ENCODE assay signal across 20 cellular contexts in genomic region chr20:63444548-63444947, GRCh38. TPM values are rescaled to one million over a fixed set of nuclear protein-coding genes. Genes with fewer than 3 reads are reported as not detected.
DNase-seq lines count a peak whose midpoint lies in the region; ATAC-seq and TF ChIP-seq lines count a peak whose summit lies in the region.
"Had no signal": no experiment of that assay in that cellular context is flagged by ENCODE, and none has a peak within 500 bp of the region (broad histone marks: within the 10 kb centered on the region; RNA-seq: fewer than 3 reads in every experiment).

No MANE protein-coding gene starts in this region.

- no peak overlapping the region for H2BK120ac ChIP-seq in neuronal stem cell (ENCODE audit: low read depth, low read length)

- no CpG with 5 or more reads among the region's 24 CpGs for WGBS in neuronal stem cell (ENCODE audit: extremely low coverage in 2 of 2, insufficient read length in 2 of 2, insufficient replicate concordance in 1 of 2), 2 donors
- 86 to 90% methylated on average over 20 to 24 of the region's 24 CpGs for WGBS in GM23248 (ENCODE audit: low coverage in 1 of 2, low lambda C conversion rate in 2 of 2, missing lambda C conversion rate in 2 of 2), 2 experiments

- no peak overlapping the region for H4K91ac ChIP-seq in neuronal stem cell (ENCODE audit: low read depth, low read length, poor library complexity)

- no peak overlapping the region for H3K4ac ChIP-seq in neuronal stem cell (ENCODE audit: low read length)

- no peaks in the 10 kb centered on the region for H3F3A ChIP-seq in GM23248 (ENCODE audit: insufficient read depth)

- H3K79me1 ChIP-seq in neuronal stem cell (ENCODE audit: low read depth, low read length): peaks cover 25% of the 10 kb centered on the region

- H2BK15ac ChIP-seq in neuronal stem cell (ENCODE audit: low read length): no peak overlapping the region

- no peak overlapping the region for H3K18ac ChIP-seq in neuronal stem cell (ENCODE audit: low read length)

- no peaks in the 10 kb centered on the region for H3K9me2 ChIP-seq in GM23248 (ENCODE audit: insufficient read depth)

- no peak overlapping the region for H3K4me2 ChIP-seq in neuronal stem cell (ENCODE audit: insufficient read depth, low read length, poor library complexity, severe bottlenecking)
- H3K4me2 ChIP-seq in GM23248 (ENCODE audit: unreplicated experiment): no peak overlapping the region
- H3K4me2 ChIP-seq: A549, KMS-11 had no signal

- H3K79me2 ChIP-seq in GM23248 (ENCODE audit: insufficient read depth): no peaks in the 10 kb centered on the region

- no peak overlapping the region for H4K8ac ChIP-seq in neuronal stem cell (ENCODE audit: low read depth, low read length)

- H3K9ac ChIP-seq in neuronal stem cell (ENCODE audit: low read depth, low read length, poor library complexity) (no peak overlapping the region), GM23248 (no peak overlapping the region)
- H3K9ac ChIP-seq: KMS-11 had no signal

- peaks cover 46% of the 10 kb centered on the region for H3K27me3 ChIP-seq in left ventricle myocardium inferior (ENCODE audit: low read depth)
- H3K27me3 ChIP-seq in right atrium auricular region: no peaks in the 10 kb centered on the region
- no peaks in the 10 kb centered on the region for H3K27me3 ChIP-seq in neuronal stem cell (ENCODE audit: control insufficient read depth in 3 of 3, insufficient read depth in 3 of 3, low read depth in 1 of 3, low read length in 3 of 3)
- H3K27me3 ChIP-seq in GM23248 (replicated peaks; ENCODE audit: insufficient read depth): peaks cover 24% of the 10 kb centered on the region; the same call in 1 of the 2 replicates

- H3K9me3 ChIP-seq in left ventricle myocardium inferior (replicated peaks) (no peaks in the 10 kb centered on the region), right atrium auricular region (no peaks in the 10 kb centered on the region), neuronal stem cell (replicated peaks in 1 of 2; ENCODE audit: control insufficient read depth in 2 of 2, insufficient read depth in 1 of 2, low read depth in 1 of 2, low read length in 2 of 2) (peaks cover 2 to 3% of the 10 kb centered on the region in 2 donors), GM23248 (ENCODE audit: low read depth) (no peaks in the 10 kb centered on the region)
- H3K9me3 ChIP-seq: A549 had no signal

- TF ChIP-seq CTCF in left ventricle myocardium inferior (IDR thresholded peaks at IDR 0.05; ENCODE audit: borderline replicate concordance) (no peak), right atrium auricular region (IDR thresholded peaks at IDR 0.05) (no peak)

- no peak for DNase-seq in left ventricle myocardium inferior
- no peak for DNase-seq in right atrium auricular region (ENCODE audit: low spot score)
- DNase-seq in caudate nucleus (lab: John Stamatoyannopoulos, UW): no peak
- DNase-seq in neuronal stem cell (ENCODE audit: low spot score): no peak
- DNase-seq in GM23248: no peak
- DNase-seq: AML-193; CD8-positive, alpha-beta T cell; COR-L47; DMS 273 treated with DMSO at 0.1 percent for 48 hours; DMS53; DND-41; EL; HCEC 1CT; HFFc6 had no signal

- H3K4me1 ChIP-seq in left ventricle myocardium inferior (no peaks in the 10 kb centered on the region), right atrium auricular region (no peaks in the 10 kb centered on the region), neuronal stem cell (ENCODE audit: control insufficient read depth in 2 of 2, insufficient read depth in 1 of 2, low read depth in 1 of 2, low read length in 2 of 2) (peaks cover 3 to 12% of the 10 kb centered on the region in 2 donors), GM23248 (ENCODE audit: insufficient read depth) (no peaks in the 10 kb centered on the region)
- H3K4me1 ChIP-seq: A549 had no signal

- H2BK12ac ChIP-seq in neuronal stem cell (ENCODE audit: low read length): no peak overlapping the region

- H3K36me3 ChIP-seq in left ventricle myocardium inferior (no peaks in the 10 kb centered on the region), right atrium auricular region (no peaks in the 10 kb centered on the region), neuronal stem cell (replicated peaks in 1 of 2; ENCODE audit: control insufficient read depth in 2 of 2, insufficient read depth in 2 of 2, low read length in 2 of 2) (peaks cover 0 to 13% of the 10 kb centered on the region in 2 donors), GM23248 (ENCODE audit: low read depth) (no peaks in the 10 kb centered on the region)

- H3K27ac ChIP-seq in left ventricle myocardium inferior (replicated peaks) (peak overlapping the region; percentile 36), right atrium auricular region (no peak overlapping the region), caudate nucleus (ENCODE audit: low read depth, low read length) (peak overlapping the region; percentile 13), neuronal stem cell (replicated peaks; ENCODE audit: low read length) (no peak overlapping the region), GM23248 (no peak overlapping the region)
- H3K27ac ChIP-seq: 22Rv1, A549, KMS-11 had no signal

- H2AK5ac ChIP-seq in neuronal stem cell (ENCODE audit: low read depth, low read length): no peak overlapping the region

- H2AFZ ChIP-seq in neuronal stem cell (ENCODE audit: low read length) (no peak overlapping the region), GM23248 (no peak overlapping the region)

- H3K4me3 ChIP-seq in left ventricle myocardium inferior (peak overlapping the region; percentile 35), right atrium auricular region (no peak overlapping the region), neuronal stem cell (ENCODE audit: low read length in 2 of 2) (no peak overlapping the region), GM23248 (no peak overlapping the region)
- H3K4me3 ChIP-seq: A549 had no signal

- H4K20me1 ChIP-seq in GM23248 (ENCODE audit: insufficient read depth): no peaks in the 10 kb centered on the region

- no peak overlapping the region for H3K23ac ChIP-seq in neuronal stem cell (ENCODE audit: low read depth, low read length, poor library complexity)

- no peak overlapping the region for H3K14ac ChIP-seq in neuronal stem cell (ENCODE audit: low read length)

- peak overlapping the region; percentile 66 for H2BK5ac ChIP-seq in neuronal stem cell (ENCODE audit: low read length)

- in situ Hi-C loops in GM23248 (cut with MboI): no loop called here

- intact Hi-C loops in left ventricle myocardium inferior (cut with micrococcal nuclease): no loop called here

- no peak for ATAC-seq in HG02885 (IDR thresholded peaks at IDR 0.05; ENCODE audit: poor library complexity, unreplicated experiment)
- no peak for ATAC-seq in HG02973 (IDR thresholded peaks at IDR 0.05; ENCODE audit: unreplicated experiment)
- ATAC-seq: A549; CD8-positive, alpha-beta T cell had no signal

RNA-seq across cellular contexts. Expression of gene KCNQ2, which starts 27.9 kb away (rescaled TPM):
- 2.3 TPM for total RNA-seq in left ventricle myocardium inferior
- not detected for total RNA-seq in right atrium auricular region
- polyA plus RNA-seq in neuronal stem cell (2013, experiment 1 of 2): 79.3 TPM
- polyA plus RNA-seq in neuronal stem cell (2013, experiment 2 of 2): 73.4 TPM
- not detected in 2 replicates for total RNA-seq in GM23248 (2014; rRNA removed; shearing (Covaris generic))
- 0.38 TPM in 1 of 2 replicates, not detected in the other for polyA plus RNA-seq in GM23248 (2016; fragmentation: Nextera tagmentation; extraction: Ambion mirVana)
- total RNA-seq: CD8-positive, alpha-beta T cell; HFFc6 had no signal
- polyA plus RNA-seq: BJ had no signal

RNA-seq across cellular contexts. Expression of gene EEF1A2, which starts 54.3 kb away (rescaled TPM):
- total RNA-seq in left ventricle myocardium inferior (1,286 TPM), right atrium auricular region (100 to 1,000 TPM; 797 to 886 TPM)
- 0.57 TPM for polyA plus RNA-seq in neuronal stem cell (2013, experiment 1 of 2)
- polyA plus RNA-seq in neuronal stem cell (2013, experiment 2 of 2): 0.96 TPM
- 0.43 TPM in 1 of 2 replicates, not detected in the other for total RNA-seq in GM23248 (2014; rRNA removed; shearing (Covaris generic))
- polyA plus RNA-seq in GM23248 (2016; fragmentation: Nextera tagmentation; extraction: Ambion mirVana): not detected in 2 replicates

Comparison
In these comparisons a context has a peak if more than half of its experiments do, and no peak if none do; other contexts are left out.
1. H3K27ac ChIP-seq: peak in left ventricle myocardium inferior (single experiment) and caudate nucleus (single experiment); none in right atrium auricular region (0 of 2), neuronal stem cell (single experiment) and GM23248 (single experiment).
2. RNA of gene EEF1A2, which starts 54.3 kb away (total RNA-seq): 1,286 TPM in left ventricle myocardium inferior (single experiment) and 797 to 886 TPM in right atrium auricular region; 0.43 TPM in GM23248; every median in the first group is over 100 times any median in the second.